In the genomic region with DNA sequence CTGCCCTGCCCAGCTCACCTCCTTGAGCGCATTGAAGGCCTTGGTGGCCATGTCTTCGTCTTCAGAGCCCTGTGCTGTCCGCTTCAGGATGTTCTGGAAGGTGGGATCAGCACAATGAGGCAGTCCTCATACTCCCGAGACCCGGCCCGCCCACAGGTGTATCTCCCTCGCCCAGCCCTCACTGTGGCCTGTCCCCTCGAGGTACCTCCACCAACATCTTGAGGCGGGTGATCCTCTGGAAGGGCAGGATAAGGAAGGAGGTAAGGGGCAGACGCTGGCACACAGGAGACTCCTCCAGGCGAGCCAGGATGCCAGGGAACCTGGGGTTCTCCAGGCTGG, we compare ENCODE assay signal across 12 cellular contexts. TPM values are rescaled to one million over a fixed set of nuclear protein-coding genes. Genes with fewer than 3 reads are reported as not detected.
A peak's percentile ranks its signal among the peaks of the same experiment; 100 is the strongest.
DNase-seq lines count a peak whose midpoint lies in the region; ATAC-seq, FAIRE-seq and TF ChIP-seq lines count a peak whose summit lies in the region.
"Had no signal": no experiment of that assay in that cellular context is flagged by ENCODE, and none has a peak within 500 bp of the region (broad histone marks: within the 10 kb centered on the region; RNA-seq: fewer than 3 reads in every experiment).

No MANE protein-coding gene starts in this region.

- H3K27me3 ChIP-seq in CD8-positive, alpha-beta T cell (ENCODE audit: insufficient read depth, low read length), result no peaks in the 10 kb centered on the region
- no peaks in the 10 kb centered on the region for H3K27me3 ChIP-seq in K562 (ENCODE audit: control insufficient read depth in 2 of 2, insufficient read depth in 2 of 2, low read length in 2 of 2)
- H3K27me3 ChIP-seq: tibial artery had no signal

- no peak overlapping the region for H3K27ac Mint-ChIP-seq in CD8-positive, alpha-beta T cell
- H3K27ac Mint-ChIP-seq in glutamatergic neuron (ENCODE audit: unreplicated experiment), result no peak overlapping the region

- CTCF ChIA-PET in CD8-positive, alpha-beta T cell (lab: Charles Lee), result interaction anchor here (1.3 to 5.1 kb wide), 5 partner anchors 12 to 159 kb away, joined by 4 to 42 read pairs (median 7); no protein-coding TSS in a partner anchor
- CTCF ChIA-PET in HEK293 (lab: Yijun Ruan, JAX) (interaction anchor here (1.2 to 3.5 kb wide), 8 partner anchors 12 to 416 kb away, joined by 3 to 18 read pairs (median 5); no protein-coding TSS in a partner anchor), K562 (lab: Yijun Ruan, JAX; ENCODE audit: low intra/inter-chr PET ratio) (interaction anchor here (0.6 to 2.7 kb wide), 4 partner anchors 39 to 420 kb away, joined by 3 to 13 read pairs (median 5); no protein-coding TSS in a partner anchor)

- no peaks in the 10 kb centered on the region for H3K9me1 ChIP-seq in K562 (ENCODE audit: control insufficient read depth, insufficient read depth, low read length)

- peaks cover 10% of the 10 kb centered on the region for H3K4me1 Mint-ChIP-seq in CD8-positive, alpha-beta T cell (ENCODE audit: low read depth)
- H3K4me1 Mint-ChIP-seq in glutamatergic neuron (ENCODE audit: low read depth, unreplicated experiment), result peaks cover 2% of the 10 kb centered on the region

- no peak for TF ChIP-seq CTCF in CD8-positive, alpha-beta T cell (IDR thresholded peaks at IDR 0.05)
- TF ChIP-seq CTCF in HEK293 (tag by site-specific recombination; IDR thresholded peaks at IDR 0.05), result no peak
- 0 out of 6 replicates have a peak, but pooled peaks of 1 of the 3 experiments have one; percentile 11 for TF ChIP-seq CTCF in K562 (IDR thresholded peaks at IDR 0.05 in 2 of 3, conservative IDR thresholded peaks at IDR 0.05 in 1 of 3; ENCODE audit: insufficient read depth in 2 of 3, low read depth in 1 of 3, low read length in 3 of 3)
- no peak for TF ChIP-seq CTCF in lower leg skin (IDR thresholded peaks at IDR 0.05)
- no peak for TF ChIP-seq CTCF in glutamatergic neuron (IDR thresholded peaks at IDR 0.05; ENCODE audit: partially characterized antibody, unreplicated experiment)

- peak overlapping the region in 1 of 2 experiments; percentile 97; a peak in 3 of 4 replicates for H3K9ac ChIP-seq in K562 (ENCODE audit: insufficient read depth in 1 of 2, low read depth in 2 of 2, low read length in 2 of 2)

- ATAC-seq in CD8-positive, alpha-beta T cell, result no peak
- no peak for ATAC-seq in K562

- no peak overlapping the region for H3K4me3 ChIP-seq in CD8-positive, alpha-beta T cell (ENCODE audit: low read depth, low read length)
- no peak overlapping the region for H3K4me3 ChIP-seq in HEK293 (ENCODE audit: low read depth, low read length)
- no peak overlapping the region for H3K4me3 ChIP-seq in K562
- H3K4me3 ChIP-seq in lower leg skin (ENCODE audit: low read depth, poor library complexity, severe bottlenecking), result no peak overlapping the region

- TF ChIP-seq RAD21 in K562 (CRISPR knock-in tag; conservative IDR thresholded peaks at IDR 0.05 in 1 of 2, IDR thresholded peaks at IDR 0.05 in 1 of 2), result no peak

- H3K4me1 ChIP-seq in CD8-positive, alpha-beta T cell (ENCODE audit: insufficient read depth, low read length), result peaks cover 14% of the 10 kb centered on the region
- H3K4me1 ChIP-seq in HEK293 (ENCODE audit: control insufficient read depth, insufficient read depth, low read length) (no peaks in the 10 kb centered on the region), K562 (replicated peaks in 1 of 2; ENCODE audit: control insufficient read depth in 2 of 2, insufficient read depth in 2 of 2, low read length in 2 of 2) (peaks cover 26 to 53% of the 10 kb centered on the region in 2 experiments)

- POLR2A ChIA-PET in CD8-positive, alpha-beta T cell (lab: Charles Lee), result interaction anchor here (2.9 kb wide), 1 partner anchor 12 kb away, joined by 27 read pairs; no protein-coding TSS in a partner anchor
- POLR2A ChIA-PET in HEK293 (lab: Yijun Ruan, JAX) (interaction anchor here (0.6 kb wide), 1 partner anchor 88 kb away, joined by 4 read pairs; no protein-coding TSS in a partner anchor), K562 (lab: Yijun Ruan, JAX) (interaction anchor here (0.6 to 0.9 kb wide), 3 partner anchors 42 to 308 kb away, joined by 3 to 4 read pairs (median 3); no protein-coding TSS in a partner anchor)

- no peaks in the 10 kb centered on the region for H4K20me1 ChIP-seq in K562 (replicated peaks; ENCODE audit: control insufficient read depth, insufficient read depth, low read length)

- H3K9me3 ChIP-seq in CD8-positive, alpha-beta T cell (ENCODE audit: low read length), result no peaks in the 10 kb centered on the region
- H3K9me3 ChIP-seq in HEK293 (ENCODE audit: control insufficient read depth, insufficient read depth, low read depth, low read length) (no peaks in the 10 kb centered on the region), K562 (replicated peaks; ENCODE audit: control insufficient read depth, insufficient read depth, low read depth, low read length) (no peaks in the 10 kb centered on the region)
- H3K9me3 ChIP-seq: tibial artery had no signal

- H3K36me3 Mint-ChIP-seq in CD8-positive, alpha-beta T cell, result peaks cover 22% of the 10 kb centered on the region
- no peaks in the 10 kb centered on the region for H3K36me3 Mint-ChIP-seq in glutamatergic neuron (ENCODE audit: unreplicated experiment)

- H3K79me2 ChIP-seq in K562 (ENCODE audit: control insufficient read depth, insufficient read depth, low read length), result peaks cover 8% of the 10 kb centered on the region; the same call in 2 of the 3 replicates

- no peak overlapping the region for H3K27ac ChIP-seq in CD8-positive, alpha-beta T cell (ENCODE audit: low read depth, low read length)
- no peak overlapping the region for H3K27ac ChIP-seq in HEK293 (ENCODE audit: extremely low read depth, low read depth, low read length)
- no peak overlapping the region for H3K27ac ChIP-seq in K562 (ENCODE audit: extremely low read depth, low read depth, low read length)

- TF ChIP-seq EP300 in K562 (IDR thresholded peaks at IDR 0.05; ENCODE audit: low read length), result no peak

- in situ Hi-C loops in K562 (cut with MboI), result no loop called here

- no peak for DNase-seq in CD8-positive, alpha-beta T cell
- no peak for DNase-seq in K562 (ENCODE audit: extremely low read depth in 1 of 4, low spot score in 3 of 4)
- peak; percentile 81 for DNase-seq in posterior vena cava (ENCODE audit: low spot score)
- no peak for DNase-seq in stimulated activated naive CD4-positive, alpha-beta T cell (lab: John Stamatoyannopoulos, UW)
- DNase-seq in lower leg skin (ENCODE audit: low spot score in 2 of 2), result no peak
- no peak for DNase-seq in glutamatergic neuron
- DNase-seq: MM.1S, NCI-H2227 treated with DMSO at 0.1 percent for 48 hours, retina, tibial artery had no signal

- 78% methylated on average over 7 of the region's 11 CpGs for whole genome bisulfite sequencing in K562 (ENCODE audit: insufficient coverage, low coverage, missing lambda C conversion rate)
- WGBS in lower leg skin, 2 donors, result 87 to 92% methylated on average over 9 to 11 of the region's 11 CpGs

- FAIRE-seq in K562 (lab: Jason Lieb, UNC), result no peak

- intact Hi-C loops in CD8-positive, alpha-beta T cell (cut with DNase I, micrococcal nuclease), result loop anchor here (1.0 to 10.0 kb wide), 2 partner anchors 39 to 361 kb away; a partner anchor contains a TSS
- intact Hi-C loops in K562 (cut with micrococcal nuclease) (loop anchor here (1.0 kb wide), 1 partner anchor 158 kb away; no protein-coding TSS in a partner anchor), posterior vena cava (cut with DNase I) (loop anchor here (5.0 to 10.0 kb wide), 2 partner anchors 37 to 149 kb away; a partner anchor contains a TSS), lower leg skin (cut with DNase I; ENCODE audit: low total_unique reads) (no loop called here)

- BruUV-seq in K562 (replicated peaks; lab: Mats Ljungman, UMichigan), result no TSS peak

- no peaks in the 10 kb centered on the region for H3K36me3 ChIP-seq in CD8-positive, alpha-beta T cell (ENCODE audit: insufficient read depth, low read length)
- H3K36me3 ChIP-seq in HEK293 (ENCODE audit: control insufficient read depth in 2 of 2, insufficient read depth in 1 of 2, low read length in 2 of 2) (no peaks in the 10 kb centered on the region), K562 (ENCODE audit: control insufficient read depth, insufficient read depth, low read length) (no peaks in the 10 kb centered on the region)

- TF ChIP-seq POLR2A in K562 (conservative IDR thresholded peaks at IDR 0.05), result no peak
- TF ChIP-seq POLR2A in lower leg skin (IDR thresholded peaks at IDR 0.05), result no peak

- H3K4me3 Mint-ChIP-seq in CD8-positive, alpha-beta T cell, result peak overlapping the region; percentile 15
- no peak overlapping the region for H3K4me3 Mint-ChIP-seq in glutamatergic neuron (ENCODE audit: unreplicated experiment)

- H3K4me2 ChIP-seq in K562 (ENCODE audit: insufficient read depth, low read length), result peak overlapping the region; percentile 90; the same call in 1 of the 2 replicates

- no peak overlapping the region for H2AFZ ChIP-seq in K562 (ENCODE audit: low read depth, low read length)

- H3K9me3 Mint-ChIP-seq in CD8-positive, alpha-beta T cell, result no peaks in the 10 kb centered on the region
- H3K9me3 Mint-ChIP-seq in glutamatergic neuron (ENCODE audit: unreplicated experiment), result peaks cover 3% of the 10 kb centered on the region
- H3K9me3 Mint-ChIP-seq: central memory CD8-positive, alpha-beta T cell had no signal

- no peaks in the 10 kb centered on the region for H3K27me3 Mint-ChIP-seq in CD8-positive, alpha-beta T cell (ENCODE audit: low read depth)
- H3K27me3 Mint-ChIP-seq in glutamatergic neuron (ENCODE audit: unreplicated experiment), result peaks cover 5% of the 10 kb centered on the region
- H3K27me3 Mint-ChIP-seq: central memory CD8-positive, alpha-beta T cell had no signal

RNA-seq across cellular contexts. Expression of a gene that starts 7.2 kb away (rescaled TPM):
- total RNA-seq in CD8-positive, alpha-beta T cell, result 1 to 10 TPM; 4.3 to 5.6 TPM
- total RNA-seq in K562 (2011; cell fraction: chromatin; rRNA removed; ENCODE audit: low replicate concordance), result 15.4 and 51.0 TPM in 2 replicates
- 25.4 and 38.4 TPM in 2 replicates for total RNA-seq in K562 (2011; cell fraction: nucleolus; rRNA removed)
- total RNA-seq in K562 (2011; cell fraction: nucleoplasm; rRNA removed), result 20.2 and 22.1 TPM in 2 replicates
- total RNA-seq in K562 (2014; rRNA removed) (6.3 and 7.0 TPM in 2 replicates), K562 (2014; rRNA removed; fragmentation: Illumina TruSeq; extraction: Trizol) (2.7 and 4.3 TPM in 2 replicates), K562 (2015; rRNA removed; fragmentation: Illumina TruSeq; extraction: Trizol) (5.2 and 6.0 TPM in 2 replicates), K562 (2021) (11.2 and 15.1 TPM in 2 replicates), posterior vena cava (1 to 10 TPM; 4.7 to 5.5 TPM), lower leg skin (10 to 100 TPM; 45.7 to 63.1 (median 48.5) TPM), glutamatergic neuron (ENCODE audit: unreplicated experiment) (3.4 TPM)
- polyA plus RNA-seq in K562 (2011; rRNA removed) (21.0 and 33.1 TPM in 2 replicates), K562 (2014; fragmentation: Illumina TruSeq; extraction: Trizol) (4.4 and 10.8 TPM in 2 replicates), K562 (2014; fragmentation: Nextera tagmentation; extraction: Ambion mirVana) (1 to 10 TPM in 1 of 2 experiments, under 1 TPM in 1; 0.73 to 1.1 TPM), K562 (2014; rRNA removed) (14.8 and 17.1 TPM in 2 replicates)
- polyA plus RNA-seq in K562 (2011; cell fraction: cytosol; rRNA removed), result 31.5 and 39.3 TPM in 2 replicates
- polyA plus RNA-seq in K562 (2011; cell fraction: nucleus; rRNA removed), result 84.8 and 93.8 TPM in 2 replicates
- 14.3 and 15.2 TPM in 2 replicates for polyA plus RNA-seq in K562 (2012)
- 7.3 and 9.1 TPM in 2 replicates for polyA minus RNA-seq in K562 (2011; rRNA and poly(A)+ RNA removed)
- 9.3 and 17.2 TPM in 2 replicates for polyA minus RNA-seq in K562 (2011; cell fraction: cytosol; rRNA and poly(A)+ RNA removed)
- polyA minus RNA-seq in K562 (2011; cell fraction: nucleus; rRNA and poly(A)+ RNA removed), result 17.2 and 21.5 TPM in 2 replicates

RNA-seq across cellular contexts. Expression of a gene that starts 31.7 kb away (rescaled TPM):
- 1 to 10 TPM; 5.2 to 5.6 TPM for total RNA-seq in CD8-positive, alpha-beta T cell
- total RNA-seq in K562 (2011; cell fraction: chromatin; rRNA removed; ENCODE audit: low replicate concordance), result 6.0 and 32.3 TPM in 2 replicates
- 25.7 and 37.9 TPM in 2 replicates for total RNA-seq in K562 (2011; cell fraction: nucleolus; rRNA removed)
- total RNA-seq in K562 (2011; cell fraction: nucleoplasm; rRNA removed), result 15.3 and 20.1 TPM in 2 replicates
- total RNA-seq in K562 (2014; rRNA removed), result 19.9 and 27.8 TPM in 2 replicates
- total RNA-seq in K562 (2014; rRNA removed; fragmentation: Illumina TruSeq; extraction: Trizol), result 3.3 and 3.7 TPM in 2 replicates
- total RNA-seq in K562 (2015; rRNA removed; fragmentation: Illumina TruSeq; extraction: Trizol), result 8.0 and 8.3 TPM in 2 replicates
- 17.8 and 20.9 TPM in 2 replicates for total RNA-seq in K562 (2021)
- polyA plus RNA-seq in K562 (2011; rRNA removed), result 10.9 and 15.9 TPM in 2 replicates
- 14.2 and 28.7 TPM in 2 replicates for polyA plus RNA-seq in K562 (2011; cell fraction: cytosol; rRNA removed)
- 22.8 and 30.9 TPM in 2 replicates for polyA plus RNA-seq in K562 (2011; cell fraction: nucleus; rRNA removed)
- polyA plus RNA-seq in K562 (2012), result 16.0 and 21.8 TPM in 2 replicates
- 8.1 and 13.6 TPM in 2 replicates for polyA plus RNA-seq in K562 (2014; fragmentation: Illumina TruSeq; extraction: Trizol)
- under 1 TPM; 0.17 to 0.32 TPM for polyA plus RNA-seq in K562 (2014; fragmentation: Nextera tagmentation; extraction: Ambion mirVana)
- polyA plus RNA-seq in K562 (2014; rRNA removed), result 10.3 and 15.5 TPM in 2 replicates
- polyA minus RNA-seq in K562 (2011; rRNA and poly(A)+ RNA removed), result 11.8 and 19.8 TPM in 2 replicates
- 18.6 and 24.7 TPM in 2 replicates for polyA minus RNA-seq in K562 (2011; cell fraction: cytosol; rRNA and poly(A)+ RNA removed)
- polyA minus RNA-seq in K562 (2011; cell fraction: nucleus; rRNA and poly(A)+ RNA removed), result 21.7 and 22.7 TPM in 2 replicates
- total RNA-seq in posterior vena cava, result 1 to 10 TPM; 4.1 to 5.2 TPM
- total RNA-seq in lower leg skin, result 10 to 100 TPM in 2 of 4 donors, 1 to 10 TPM in 2; 6.0 to 17.2 (median 10.4) TPM
- total RNA-seq in glutamatergic neuron (ENCODE audit: unreplicated experiment), result 3.5 TPM

RNA-seq across cellular contexts. Expression of a gene that starts 49.4 kb away (rescaled TPM):
- not detected for total RNA-seq in CD8-positive, alpha-beta T cell
- 0.55 and 1.5 TPM in 2 replicates for total RNA-seq in K562 (2011; cell fraction: chromatin; rRNA removed; ENCODE audit: low replicate concordance)
- 0.79 and 1.2 TPM in 2 replicates for total RNA-seq in K562 (2011; cell fraction: nucleolus; rRNA removed)
- total RNA-seq in K562 (2011; cell fraction: nucleoplasm; rRNA removed), result 0.15 and 0.23 TPM in 2 replicates
- total RNA-seq in K562 (2014; rRNA removed) (not detected in 2 replicates), K562 (2014; rRNA removed; fragmentation: Illumina TruSeq; extraction: Trizol) (0.04 and 0.06 TPM in 2 replicates), K562 (2015; rRNA removed; fragmentation: Illumina TruSeq; extraction: Trizol) (not detected in 2 replicates), K562 (2021) (0.36 and 0.40 TPM in 2 replicates), posterior vena cava (10 to 100 TPM in 1 of 2 donors, 1 to 10 TPM in 1; 7.8 to 15.4 TPM), lower leg skin (10 to 100 TPM; 63.6 to 83.8 (median 68.8) TPM), glutamatergic neuron (ENCODE audit: unreplicated experiment) (0.29 TPM)
- polyA plus RNA-seq in K562 (2011; rRNA removed) (0.16 and 0.17 TPM in 2 replicates), K562 (2014; fragmentation: Illumina TruSeq; extraction: Trizol) (0.07 and 0.12 TPM in 2 replicates), K562 (2014; fragmentation: Nextera tagmentation; extraction: Ambion mirVana) (not detected), K562 (2014; rRNA removed) (0.05 TPM in 2 replicates)
- 0.09 and 0.70 TPM in 2 replicates for polyA plus RNA-seq in K562 (2011; cell fraction: cytosol; rRNA removed)
- polyA plus RNA-seq in K562 (2011; cell fraction: nucleus; rRNA removed), result 0.24 and 0.92 TPM in 2 replicates
- polyA plus RNA-seq in K562 (2012), result 0.07 and 0.09 TPM in 2 replicates
- polyA minus RNA-seq in K562 (2011; rRNA and poly(A)+ RNA removed), result 0.15 and 0.28 TPM in 2 replicates
- 1.7 and 2.2 TPM in 2 replicates for polyA minus RNA-seq in K562 (2011; cell fraction: cytosol; rRNA and poly(A)+ RNA removed)
- polyA minus RNA-seq in K562 (2011; cell fraction: nucleus; rRNA and poly(A)+ RNA removed), result 0.33 and 0.81 TPM in 2 replicates
